In genomic region chr4:7165056-7165873, GRCh38 we compare ENCODE assay signal across 8 cellular contexts. TPM values are rescaled to one million over a fixed set of nuclear protein-coding genes. Genes with fewer than 3 reads are reported as not detected.
A peak's percentile ranks its signal among the peaks of the same experiment; 100 is the strongest.
DNase-seq lines count a peak whose midpoint lies in the region; ATAC-seq, FAIRE-seq and TF ChIP-seq lines count a peak whose summit lies in the region.
"Not testable (repeated sequence)": the region's sequence is repeated elsewhere in the genome, so short reads cannot be mapped to it uniquely, and the experiment has no call there.
"Had no signal": no experiment of that assay in that cellular context is flagged by ENCODE, and none has a peak within 500 bp of the region (broad histone marks: within the 10 kb centered on the region; RNA-seq: fewer than 3 reads in every experiment).

No MANE protein-coding gene starts in this region.

- dilution Hi-C loops in keratinocyte (cut with MboI; ENCODE audit: extremely low pct_ligation_motif_present, low sequenced_read_pairs): not testable (repeated sequence)

- TF ChIP-seq EP300 in sigmoid colon (IDR thresholded peaks at IDR 0.05): not testable (repeated sequence)

- not testable (repeated sequence) for H3K9me1 ChIP-seq in keratinocyte (ENCODE audit: control insufficient read depth, extremely low read depth, insufficient read depth, low read length)

- not testable (repeated sequence) for H3F3A ChIP-seq in neural progenitor cell (ENCODE audit: low read depth)

- not testable (repeated sequence) for H3K9ac ChIP-seq in keratinocyte (ENCODE audit: control insufficient read depth, extremely low read depth, insufficient read depth, low read length); neural progenitor cell

- not testable (repeated sequence) for TF ChIP-seq CTCF in Caco-2 (IDR thresholded peaks at IDR 0.05; ENCODE audit: insufficient read depth in 1 of 2, low read depth in 1 of 2, low read length in 1 of 2, severe bottlenecking in 1 of 2, unreplicated experiment in 1 of 2); RWPE2 (IDR thresholded peaks at IDR 0.05; ENCODE audit: poor library complexity, severe bottlenecking); coronary artery (IDR thresholded peaks at IDR 0.05); keratinocyte (optimal IDR thresholded peaks at IDR 0.05 in 1 of 3, IDR thresholded peaks at IDR 0.05 in 1 of 3, conservative IDR thresholded peaks at IDR 0.05 in 1 of 3; ENCODE audit: extremely low read depth in 1 of 3, insufficient read depth in 2 of 3, low read length in 3 of 3); neural progenitor cell (IDR thresholded peaks at IDR 0.05); sigmoid colon (IDR thresholded peaks at IDR 0.05)

- H3K27ac Mint-ChIP-seq in Caco-2 (ENCODE audit: unreplicated experiment) (peak overlapping the region; percentile 72), neural progenitor cell (peak overlapping the region; percentile 46)
- H3K27ac Mint-ChIP-seq in activated T-cell treated with anti-CD3 and anti-CD28 coated beads, Interleukin-2, amount 50 U/mL, for 24 hours: not testable (repeated sequence)

- CTCF ChIA-PET in Caco-2 (lab: Charles Lee): not testable (repeated sequence)

- POLR2A ChIA-PET in Caco-2 (lab: Charles Lee): not testable (repeated sequence)

- H3K9me3 Mint-ChIP-seq in Caco-2 (ENCODE audit: unreplicated experiment); activated T-cell treated with anti-CD3 and anti-CD28 coated beads, Interleukin-2, amount 50 U/mL, for 24 hours; neural progenitor cell: not testable (repeated sequence)

- H3K36me3 ChIP-seq in Caco-2 (ENCODE audit: control insufficient read depth, insufficient read depth, low read length); RWPE2 (ENCODE audit: low read depth); keratinocyte (ENCODE audit: control insufficient read depth in 2 of 2, extremely low read depth in 1 of 2, insufficient read depth in 2 of 2, low read length in 2 of 2); neural progenitor cell; sigmoid colon: not testable (repeated sequence)

- not testable (repeated sequence) for H3K79me2 ChIP-seq in keratinocyte (ENCODE audit: control insufficient read depth, insufficient read depth, low read length); neural progenitor cell (ENCODE audit: low read depth)

- not testable (repeated sequence) for H3K36me3 Mint-ChIP-seq in Caco-2 (ENCODE audit: insufficient read depth, unreplicated experiment); activated T-cell treated with anti-CD3 and anti-CD28 coated beads, Interleukin-2, amount 50 U/mL, for 24 hours (ENCODE audit: low read depth); neural progenitor cell

- H3K27me3 ChIP-seq in Caco-2 (replicated peaks; ENCODE audit: control insufficient read depth, insufficient read depth, low read length); RWPE2 (ENCODE audit: insufficient read depth, poor library complexity, severe bottlenecking); keratinocyte (ENCODE audit: control insufficient read depth, extremely low read depth, insufficient read depth, low read length); neural progenitor cell; sigmoid colon: not testable (repeated sequence)

- H2AFZ ChIP-seq in keratinocyte (ENCODE audit: control insufficient read depth, low read length); neural progenitor cell (replicated peaks): not testable (repeated sequence)

- peaks cover 18% of the 10 kb centered on the region for H3K4me1 ChIP-seq in Caco-2
- H3K4me1 ChIP-seq in RWPE2 (ENCODE audit: insufficient read depth, poor library complexity, severe bottlenecking); keratinocyte (ENCODE audit: control insufficient read depth, extremely low read depth, insufficient read depth, low read length); neural progenitor cell; sigmoid colon: not testable (repeated sequence)

- not testable (repeated sequence) for H3K9me3 ChIP-seq in Caco-2; RWPE2 (ENCODE audit: severe bottlenecking); keratinocyte (ENCODE audit: control insufficient read depth, low read depth, low read length); neural progenitor cell (ENCODE audit: low read depth); sigmoid colon

- H4K20me1 ChIP-seq in keratinocyte (ENCODE audit: control insufficient read depth, extremely low read depth, insufficient read depth, low read length); neural progenitor cell (ENCODE audit: low read depth): not testable (repeated sequence)

- ATAC-seq in RWPE2 (ENCODE audit: low read depth): not testable (repeated sequence)

- H3K4me3 Mint-ChIP-seq in Caco-2 (ENCODE audit: unreplicated experiment); activated T-cell treated with anti-CD3 and anti-CD28 coated beads, Interleukin-2, amount 50 U/mL, for 24 hours; neural progenitor cell: not testable (repeated sequence)

- peak in 1 of 2 experiments; percentile 17 for DNase-seq in Caco-2
- peak; percentile 2 for DNase-seq in RWPE2 (ENCODE audit: low spot score)
- DNase-seq in activated T-cell treated with anti-CD3 and anti-CD28 coated beads, Interleukin-2, amount 50 U/mL, for 24 hours: peak; percentile 15
- DNase-seq in coronary artery (ENCODE audit: low spot score): peak; percentile 40
- DNase-seq in keratinocyte (ENCODE audit: low read depth, low spot score); neural progenitor cell (ENCODE audit: low spot score): not testable (repeated sequence)
- peak; percentile 13 for DNase-seq in sigmoid colon

- not testable (repeated sequence) for H3K4me1 Mint-ChIP-seq in Caco-2 (ENCODE audit: low read depth, unreplicated experiment); activated T-cell treated with anti-CD3 and anti-CD28 coated beads, Interleukin-2, amount 50 U/mL, for 24 hours (ENCODE audit: low read depth)
- peaks cover 26% of the 10 kb centered on the region for H3K4me1 Mint-ChIP-seq in neural progenitor cell

- intact Hi-C loops in Caco-2 (cut with micrococcal nuclease; ENCODE audit: unreplicated experiment); sigmoid colon (cut with DNase I): not testable (repeated sequence)

- H3K27ac ChIP-seq in RWPE2 (ENCODE audit: poor library complexity, severe bottlenecking); coronary artery; keratinocyte (ENCODE audit: control insufficient read depth, insufficient read depth, low read length); neural progenitor cell; sigmoid colon: not testable (repeated sequence)

- not testable (repeated sequence) for BruUV-seq in Caco-2 (replicated peaks; lab: Mats Ljungman, UMichigan)

- H3K27me3 Mint-ChIP-seq in Caco-2 (ENCODE audit: insufficient read depth, unreplicated experiment); activated T-cell treated with anti-CD3 and anti-CD28 coated beads, Interleukin-2, amount 50 U/mL, for 24 hours; neural progenitor cell (ENCODE audit: insufficient read depth, low read depth): not testable (repeated sequence)

- peak; percentile 93 for FAIRE-seq in keratinocyte (lab: Jason Lieb, UNC)

- WGBS in sigmoid colon, 2 donors: 86 to 91% methylated on average over 28 of the region's 28 CpGs

- not testable (repeated sequence) for TF ChIP-seq POLR2A in sigmoid colon (IDR thresholded peaks at IDR 0.05)

- H3K4me3 ChIP-seq in Caco-2 (ENCODE audit: low read depth, low read length); RWPE2 (ENCODE audit: severe bottlenecking); coronary artery; keratinocyte (ENCODE audit: control insufficient read depth in 2 of 3, extremely low read depth in 1 of 3, insufficient read depth in 2 of 3, low read depth in 1 of 3, low read length in 3 of 3); neural progenitor cell; sigmoid colon: not testable (repeated sequence)

- not testable (repeated sequence) for H3K4me2 ChIP-seq in keratinocyte (ENCODE audit: control insufficient read depth, extremely low read depth, insufficient read depth, low read depth, low read length); neural progenitor cell

RNA-seq across cellular contexts. Expression of gene SORCS2, which starts 27.1 kb away (rescaled TPM):
- total RNA-seq in Caco-2 (2022): 1.6 and 2.1 TPM in 2 replicates
- 0.01 to 0.40 TPM (median 0.09 TPM) in 3 replicates for polyA plus RNA-seq in keratinocyte
- 0.25 TPM for polyA plus RNA-seq in keratinocyte (2011; ENCODE audit: low read depth)
- polyA plus RNA-seq in keratinocyte (2011; cell fraction: cytosol; rRNA removed): 0.09 and 0.34 TPM in 2 replicates
- polyA plus RNA-seq in keratinocyte (2011; cell fraction: nucleus; rRNA removed): 0.57 and 0.88 TPM in 2 replicates
- polyA plus RNA-seq in keratinocyte (2012; ENCODE audit: low replicate concordance): 0.17 and 0.56 TPM in 2 replicates
- 0.06 to 0.10 TPM in 2 of 3 replicates, not detected in the other for polyA minus RNA-seq in keratinocyte
- 0.77 TPM for polyA minus RNA-seq in keratinocyte (2011; cell fraction: cytosol; rRNA and poly(A)+ RNA removed)
- 0.85 and 1.1 TPM in 2 replicates for polyA minus RNA-seq in keratinocyte (2011; cell fraction: nucleus; rRNA and poly(A)+ RNA removed)
- total RNA-seq in neural progenitor cell (ENCODE audit: low replicate concordance): 5.2 and 12.9 TPM in 2 replicates
- total RNA-seq in sigmoid colon: 1 to 10 TPM; 2.0 to 6.4 (median 4.0) TPM
- polyA plus RNA-seq in sigmoid colon: 1 to 10 TPM in 1 of 3 donors, not detected in 2; 1.8 TPM
- total RNA-seq: CD4-positive, alpha-beta memory T cell had no signal
- polyA plus RNA-seq: CD4-positive, alpha-beta memory T cell had no signal
